Comparison of ENCODE assay signal across 27 cellular contexts in genomic region chr17:13104576-13104975, GRCh38.
"Had no signal": no experiment of that assay in that cellular context is flagged by ENCODE, and none has a peak within 500 bp of the region (broad histone marks: within the 10 kb centered on the region; RNA-seq: fewer than 3 reads in every experiment).

No MANE protein-coding gene starts in this region.

- H3K4me1 Mint-ChIP-seq: stimulated activated effector memory CD8-positive, alpha-beta T cell treated with anti-CD3 and anti-CD28 coated beads, Interleukin-12 subunit alpha, Interleukin-12 subunit beta, amount 100 ng/mL, for 72 hours; stimulated activated memory B cell treated with anti-CD40 and anti-IgM and Interleukin-4, amounts not matched to agents 10 μg/mL and 1 μg/mL and 100 μg/mL, for 72 hours; stimulated activated naive B cell treated with anti-CD40 and anti-IgM and Interleukin-4, amounts not matched to agents 10 μg/mL and 1 μg/mL and 100 μg/mL, for 72 hours; stimulated activated naive CD8-positive, alpha-beta T cell treated with anti-CD3 and anti-CD28 coated beads, Interleukin-15, amount 100 ng/mL, for 72 hours had no signal

- H3K36me3 Mint-ChIP-seq: stimulated activated effector memory CD8-positive, alpha-beta T cell treated with anti-CD3 and anti-CD28 coated beads, Interleukin-12 subunit alpha, Interleukin-12 subunit beta, amount 100 ng/mL, for 72 hours; stimulated activated memory B cell treated with anti-CD40 and anti-IgM and Interleukin-4, amounts not matched to agents 10 μg/mL and 1 μg/mL and 100 μg/mL, for 72 hours; stimulated activated naive B cell treated with anti-CD40 and anti-IgM and Interleukin-4, amounts not matched to agents 10 μg/mL and 1 μg/mL and 100 μg/mL, for 72 hours; type B pancreatic cell had no signal

- H3K36me3 ChIP-seq: stomach, suprapubic skin, thoracic aorta, thyroid gland, tibial artery, tibial nerve, transverse colon, upper lobe of left lung, upper lobe of right lung, uterus, vagina had no signal

- H3K27me3 ChIP-seq: stomach, suprapubic skin, testis, thyroid gland, tibial artery, tibial nerve, transverse colon, upper lobe of left lung, upper lobe of right lung, uterus, vagina had no signal

- H3K9me3 ChIP-seq: suprapubic skin, testis, thoracic aorta, thyroid gland, tibial artery, tibial nerve, transverse colon, upper lobe of left lung, upper lobe of right lung, uterus, vagina had no signal

- ATAC-seq: stimulated activated effector memory CD8-positive, alpha-beta T cell treated with anti-CD3 and anti-CD28 coated beads, Interleukin-12 subunit alpha, Interleukin-12 subunit beta, amount 100 ng/mL, for 72 hours; stimulated activated memory B cell treated with anti-CD40 and anti-IgM and Interleukin-4, amounts not matched to agents 10 μg/mL and 1 μg/mL and 100 μg/mL, for 72 hours; stimulated activated naive B cell treated with anti-CD40 and anti-IgM and Interleukin-4, amounts not matched to agents 10 μg/mL and 1 μg/mL and 100 μg/mL, for 72 hours; stimulated activated naive CD8-positive, alpha-beta T cell treated with anti-CD3 and anti-CD28 coated beads, Interleukin-15, amount 100 ng/mL, for 72 hours; stimulated activated naive CD8-positive, alpha-beta T cell treated with anti-CD3 and anti-CD28 coated beads, Interleukin-15, Interleukin-2, amounts not matched to agents 100 U/mL and 50 U/mL, for 24 hours; upper lobe of right lung had no signal

- H3K27ac ChIP-seq: stomach, suprapubic skin, testis, thoracic aorta, thyroid gland, tibial artery, tibial nerve, transverse colon, upper lobe of left lung, upper lobe of right lung, uterus, vagina had no signal

- H3K4me1 ChIP-seq: stomach, suprapubic skin, testis, thyroid gland, tibial artery, tibial nerve, transverse colon, upper lobe of left lung, upper lobe of right lung, uterus, vagina had no signal

- H3K9me3 Mint-ChIP-seq: stimulated activated effector memory CD8-positive, alpha-beta T cell treated with anti-CD3 and anti-CD28 coated beads, Interleukin-12 subunit alpha, Interleukin-12 subunit beta, amount 100 ng/mL, for 72 hours; stimulated activated memory B cell treated with anti-CD40 and anti-IgM and Interleukin-4, amounts not matched to agents 10 μg/mL and 1 μg/mL and 100 μg/mL, for 72 hours had no signal

- H3K4me3 Mint-ChIP-seq: stimulated activated effector memory CD8-positive, alpha-beta T cell treated with anti-CD3 and anti-CD28 coated beads, Interleukin-12 subunit alpha, Interleukin-12 subunit beta, amount 100 ng/mL, for 72 hours; stimulated activated memory B cell treated with anti-CD40 and anti-IgM and Interleukin-4, amounts not matched to agents 10 μg/mL and 1 μg/mL and 100 μg/mL, for 72 hours; stimulated activated naive B cell treated with anti-CD40 and anti-IgM and Interleukin-4, amounts not matched to agents 10 μg/mL and 1 μg/mL and 100 μg/mL, for 72 hours; stimulated activated naive CD8-positive, alpha-beta T cell treated with anti-CD3 and anti-CD28 coated beads, Interleukin-15, amount 100 ng/mL, for 72 hours; stimulated activated naive CD8-positive, alpha-beta T cell treated with anti-CD3 and anti-CD28 coated beads, Interleukin-15, Interleukin-2, amounts not matched to agents 100 ng/mL and 50 ng/mL, for 24 hours; type B pancreatic cell had no signal

- H3K4me3 ChIP-seq: stomach, suprapubic skin, testis, thoracic aorta, thyroid gland, tibial artery, tibial nerve, transverse colon, upper lobe of left lung, upper lobe of right lung, uterus, vagina had no signal

- H3K27me3 Mint-ChIP-seq: stimulated activated memory B cell treated with anti-CD40 and anti-IgM and Interleukin-4, amounts not matched to agents 10 μg/mL and 1 μg/mL and 100 μg/mL, for 72 hours; stimulated activated naive B cell treated with anti-CD40 and anti-IgM and Interleukin-4, amounts not matched to agents 10 μg/mL and 1 μg/mL and 100 μg/mL, for 72 hours; stimulated activated naive CD8-positive, alpha-beta T cell treated with anti-CD3 and anti-CD28 coated beads, Interleukin-15, amount 100 ng/mL, for 72 hours; type B pancreatic cell had no signal

- H3K27ac Mint-ChIP-seq: stimulated activated effector memory CD8-positive, alpha-beta T cell treated with anti-CD3 and anti-CD28 coated beads, Interleukin-12 subunit alpha, Interleukin-12 subunit beta, amount 100 ng/mL, for 72 hours; stimulated activated memory B cell treated with anti-CD40 and anti-IgM and Interleukin-4, amounts not matched to agents 10 μg/mL and 1 μg/mL and 100 μg/mL, for 72 hours; stimulated activated naive B cell treated with anti-CD40 and anti-IgM and Interleukin-4, amounts not matched to agents 10 μg/mL and 1 μg/mL and 100 μg/mL, for 72 hours; stimulated activated naive CD8-positive, alpha-beta T cell treated with anti-CD3 and anti-CD28 coated beads, Interleukin-15, amount 100 ng/mL, for 72 hours; stimulated activated naive CD8-positive, alpha-beta T cell treated with anti-CD3 and anti-CD28 coated beads, Interleukin-15, Interleukin-2, amounts not matched to agents 100 ng/mL and 50 ng/mL, for 24 hours; type B pancreatic cell had no signal

- DNase-seq: stimulated activated CD4-positive, alpha-beta T cell treated with anti-CD3 and anti-CD28 coated beads, Interleukin-2, amount 100 ng/mL, for 48 hours; stimulated activated CD4-positive, alpha-beta T cell treated with anti-CD3 and anti-CD28 coated beads, Interleukin-4, amount 100 ng/mL, for 1 hour; stimulated activated CD4-positive, alpha-beta T cell treated with anti-CD3 and anti-CD28 coated beads, Interleukin-4, amount 100 ng/mL, for 24 hours; stimulated activated CD4-positive, alpha-beta T cell treated with anti-CD3 and anti-CD28 coated beads, Interleukin-4, amount 100 ng/mL, for 4 hours; stimulated activated CD8-positive, alpha-beta memory T cell treated with anti-CD3 and anti-CD28 coated beads, Interleukin-4, amount 100 ng/mL, for 48 hours; stimulated activated naive B cell treated with anti-CD40 and anti-IgM and Interleukin-4, amounts not matched to agents 10 μg/mL and 1 μg/mL and 100 μg/mL, for 72 hours; stimulated activated naive CD4-positive, alpha-beta T cell; stimulated activated naive CD4-positive, alpha-beta T cell treated with Interleukin-2 at 50 U/mL for 16 hours; stimulated activated naive CD8-positive, alpha-beta T cell treated with anti-CD3 and anti-CD28 coated beads, Interleukin-15, amount 100 ng/mL, for 72 hours; stimulated activated naive CD8-positive, alpha-beta T cell treated with anti-CD3 and anti-CD28 coated beads, Interleukin-15, Interleukin-2, amounts not matched to agents 100 U/mL and 50 U/mL, for 24 hours; stomach; substantia nigra; testis; thyroid gland; tibial artery; transverse colon; upper lobe of left lung; upper lobe of right lung; uterus had no signal
